28 cellular contexts compared by ENCODE assay signal in the genomic region with DNA sequence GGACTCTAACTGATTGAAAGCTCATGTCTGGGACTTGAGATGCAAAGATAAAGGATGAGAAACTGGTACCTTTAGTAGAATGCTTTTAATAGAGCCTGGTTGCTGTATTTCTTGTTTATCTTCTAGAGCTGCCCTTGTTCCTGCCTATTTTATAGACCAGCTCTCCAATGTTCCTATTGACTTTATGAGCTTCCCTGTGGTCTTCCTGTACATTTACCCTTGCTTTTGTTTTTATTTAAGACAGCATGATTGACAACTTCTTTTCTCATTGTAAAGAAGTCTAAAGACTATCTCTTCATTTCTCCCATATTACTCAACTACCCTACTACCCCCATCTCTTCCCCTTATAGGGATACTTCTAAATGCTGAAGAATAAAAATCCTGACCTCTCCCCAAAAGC.
"Had no signal": no experiment of that assay in that cellular context is flagged by ENCODE, and none has a peak within 500 bp of the region (broad histone marks: within the 10 kb centered on the region; RNA-seq: fewer than 3 reads in every experiment).

No MANE protein-coding gene starts in this region.

- H3K4me3 ChIP-seq: ascending aorta, breast epithelium, cardiac muscle cell, coronary artery, dorsolateral prefrontal cortex had no signal

- H3K27ac ChIP-seq: ascending aorta, breast epithelium, cardiac muscle cell, coronary artery, dorsolateral prefrontal cortex had no signal

- H3K4me1 ChIP-seq: ascending aorta, breast epithelium had no signal

- FAIRE-seq: frontal cortex had no signal

- ATAC-seq: activated naive CD4-positive, alpha-beta T cell treated with anti-CD3 and anti-CD28 coated beads, Interleukin-2, amount 50 U/mL, for 72 hours; activated T-cell treated with anti-CD3 and anti-CD28 coated beads, Interleukin-2, amount 50 U/mL, for 72 hours; esophagus mucosa; WTC11 had no signal

- H3K27me3 ChIP-seq: ascending aorta, breast epithelium, cardiac muscle cell, dorsolateral prefrontal cortex had no signal

- H3K9me3 ChIP-seq: ascending aorta, breast epithelium had no signal

- H3K36me3 ChIP-seq: ascending aorta, breast epithelium, cardiac muscle cell had no signal

- DNase-seq: activated CD4-positive, alpha-beta memory T cell treated with anti-CD3 and anti-CD28 coated beads, Interleukin-2, amount 10 ng/mL, durations not matched to agents 7 days and 5 days; activated CD4-positive, alpha-beta T cell treated with anti-CD3 and anti-CD28 coated beads for 1 hour; activated CD4-positive, alpha-beta T cell treated with anti-CD3 and anti-CD28 coated beads for 4 hours; activated CD4-positive, alpha-beta T cell treated with anti-CD3 and anti-CD28 coated beads, Interleukin-2, amount 10 ng/mL, durations not matched to agents 7 days and 5 days; activated CD4-positive, alpha-beta T cell treated with anti-CD3 and anti-CD28 coated beads, Interleukin-2, amount 50 U/mL, for 4 hours; activated CD8-positive, alpha-beta memory T cell treated with anti-CD3 and anti-CD28 coated beads, Interleukin-2, amount 50 U/mL, for 48 hours; activated gamma-delta T cell; activated naive CD4-positive, alpha-beta T cell; activated naive CD4-positive, alpha-beta T cell treated with anti-CD3 and anti-CD28 coated beads, Interleukin-2, amount 10 ng/mL, durations not matched to agents 7 days and 5 days; activated naive CD8-positive, alpha-beta T cell treated with anti-CD3 and anti-CD28 coated beads, Interleukin-2, amount 10 ng/mL, durations not matched to agents 7 days and 5 days; activated T-cell treated with anti-CD3 and anti-CD28 coated beads for 4 hours; activated T-cell treated with anti-CD3 and anti-CD28 coated beads, Interleukin-2, amount 50 U/mL, for 24 hours; activated T-cell treated with anti-CD3 and anti-CD28 coated beads, Interleukin-2, amount 50 U/mL, for 72 hours; central memory CD4-positive, alpha-beta T cell; dorsolateral prefrontal cortex; effector memory CD4-positive, alpha-beta T cell; endodermal cell; foreskin fibroblast; head of caudate nucleus; hippocampal formation had no signal
